Comparison of ENCODE assay signal across 1 cellular context in genomic region chr19:35628565-35629331, GRCh38.
TF ChIP-seq lines count a peak whose summit lies in the region.

Gene RBM42, plus strand, starts transcription at chr19:35629036. Its CDS starts 118 bp downstream, at chr19:35629154.

TF ChIP-seq in K562, 482 proteins besides CTCF, POLR2A, EP300 and RAD21 (continued from another document and continues in another):
- TF ChIP-seq RNF219 (CRISPR knock-in tag; IDR thresholded peaks at IDR 0.05) (no peak), GTF2F1 (IDR thresholded peaks at IDR 0.05; ENCODE audit: low read depth, low read length) (no peak), ZNF75A (CRISPR knock-in tag; IDR thresholded peaks at IDR 0.05) (no peak), U2AF2 (optimal IDR thresholded peaks at IDR 0.05; ENCODE audit: low read depth, low read length) (no peak), BRD9 (IDR thresholded peaks at IDR 0.05; ENCODE audit: low read depth, partially characterized antibody) (no peak), SP1 (CRISPR knock-in tag; IDR thresholded peaks at IDR 0.05) (peak; percentile 98), BRD4 (IDR thresholded peaks at IDR 0.05) (peak; percentile 55; the same call in 1 of the 2 replicates), GTF2E2 (tag; IDR thresholded peaks at IDR 0.05) (0 out of 2 replicates have a peak, but pooled peaks have one; percentile 26), MLX (CRISPR knock-in tag; conservative IDR thresholded peaks at IDR 0.05) (no peak), POLR2B (IDR thresholded peaks at IDR 0.05; ENCODE audit: low read depth, partially characterized antibody) (peak; percentile 62), ZNF395 (CRISPR knock-in tag; IDR thresholded peaks at IDR 0.05) (peak; percentile 78; the same call in 1 of the 2 replicates), HDAC2 (IDR thresholded peaks at IDR 0.05) (peak; percentile 93), PTBP1 (IDR thresholded peaks at IDR 0.05; ENCODE audit: low read depth, low read length) (no peak), KLF1 (tag; IDR thresholded peaks at IDR 0.05) (peak; percentile 72; the same call in 1 of the 2 replicates), TCF7 (IDR thresholded peaks at IDR 0.05; ENCODE audit: borderline replicate concordance) (0 out of 2 replicates have a peak, but pooled peaks have one; percentile 71), SPI1 (IDR thresholded peaks at IDR 0.05; ENCODE audit: borderline replicate concordance, low read depth, low read length) (no peak), ZNF3 (CRISPR knock-in tag; IDR thresholded peaks at IDR 0.05) (no peak), ZNF184 (CRISPR knock-in tag; IDR thresholded peaks at IDR 0.05) (no peak), CCNT2 (IDR thresholded peaks at IDR 0.05; ENCODE audit: borderline replicate concordance, extremely low read depth, insufficient read length, low read depth, low read length) (no peak), ELF2 (CRISPR knock-in tag; IDR thresholded peaks at IDR 0.05) (peak; percentile 82; the same call in 1 of the 2 replicates), ZBED1 (IDR thresholded peaks at IDR 0.05) (0 out of 2 replicates have a peak, but pooled peaks have one; percentile 19), NR1H2 (CRISPR knock-in tag; IDR thresholded peaks at IDR 0.05) (no peak), MAZ (CRISPR knock-in tag; conservative IDR thresholded peaks at IDR 0.05 in 1 of 2, IDR thresholded peaks at IDR 0.05 in 1 of 2) (peak; percentile 47 to 76), MAFK (IDR thresholded peaks at IDR 0.05; ENCODE audit: low read length) (no peak), SRSF1 (IDR thresholded peaks at IDR 0.05; ENCODE audit: low read depth, low read length) (no peak), NCOA1 (IDR thresholded peaks at IDR 0.05; ENCODE audit: low read depth) (no peak), RBM14 (IDR thresholded peaks at IDR 0.05; ENCODE audit: borderline replicate concordance, insufficient read depth, low read depth, low read length) (no peak), ZEB2 (IDR thresholded peaks at IDR 0.05) (no peak), CC2D1A (IDR thresholded peaks at IDR 0.05) (peak; percentile 94), HNRNPH1 (optimal IDR thresholded peaks at IDR 0.05; ENCODE audit: low read depth, low read length) (no peak), MEIS2 (IDR thresholded peaks at IDR 0.05; ENCODE audit: partially characterized antibody) (no peak), PKNOX1 (IDR thresholded peaks at IDR 0.05) (peak; percentile 83), ZNF133 (CRISPR knock-in tag; IDR thresholded peaks at IDR 0.05) (no peak), BCOR (IDR thresholded peaks at IDR 0.05) (no peak), BHLHE40 (IDR thresholded peaks at IDR 0.05; ENCODE audit: low read length) (no peak), SMAD2 (IDR thresholded peaks at IDR 0.05; ENCODE audit: low read depth, low read length) (no peak), NCOR1 (IDR thresholded peaks at IDR 0.05) (peak; percentile 24; the same call in 1 of the 2 replicates), JUN (IDR thresholded peaks at IDR 0.05; ENCODE audit: borderline replicate concordance, low read depth, low read length) (peak; percentile 99), JUN (CRISPR knock-in tag; IDR thresholded peaks at IDR 0.05; ENCODE audit: borderline replicate concordance) (no peak), ETS2 (tag; IDR thresholded peaks at IDR 0.05; ENCODE audit: borderline replicate concordance, poor library complexity, severe bottlenecking) (peak; percentile 19), RB1 (IDR thresholded peaks at IDR 0.05; ENCODE audit: low read depth) (peak; percentile 49), ZNF780A (CRISPR knock-in tag; IDR thresholded peaks at IDR 0.05) (no peak), ZKSCAN3 (CRISPR knock-in tag; IDR thresholded peaks at IDR 0.05) (no peak), ZNF23 (CRISPR knock-in tag; IDR thresholded peaks at IDR 0.05) (no peak), GTF2A2 (tag; IDR thresholded peaks at IDR 0.05) (no peak), NR4A1 (CRISPR knock-in tag; IDR thresholded peaks at IDR 0.05) (no peak), NR4A1 (tag; IDR thresholded peaks at IDR 0.05) (no peak), KLF16 (IDR thresholded peaks at IDR 0.05) (no peak), JUND (IDR thresholded peaks at IDR 0.05; ENCODE audit: borderline replicate concordance, low read depth, low read length) (peak; percentile 98), JUND (tag; IDR thresholded peaks at IDR 0.05; ENCODE audit: borderline replicate concordance, low read depth, low read length) (peak; percentile 94; the same call in 2 of the 3 replicates), U2AF1 (optimal IDR thresholded peaks at IDR 0.05; ENCODE audit: low read depth, low read length) (no peak), ZKSCAN1 (IDR thresholded peaks at IDR 0.05; ENCODE audit: low read depth, low read length) (0 out of 2 replicates have a peak, but pooled peaks have one; percentile 70), ZNF165 (CRISPR knock-in tag; IDR thresholded peaks at IDR 0.05; ENCODE audit: borderline replicate concordance) (no peak), TCF3 (CRISPR knock-in tag; IDR thresholded peaks at IDR 0.05) (no peak), ELF1 (tag; IDR thresholded peaks at IDR 0.05) (peak; percentile 68), NR0B1 (IDR thresholded peaks at IDR 0.05; ENCODE audit: partially characterized antibody) (no peak), GABPA (tag; conservative IDR thresholded peaks at IDR 0.05; ENCODE audit: low read depth) (peak; percentile 78), SIRT6 (IDR thresholded peaks at IDR 0.05; ENCODE audit: low read depth, low read length) (no peak), NCOA4 (IDR thresholded peaks at IDR 0.05; ENCODE audit: partially characterized antibody) (no peak), ETV5 (CRISPR knock-in tag; IDR thresholded peaks at IDR 0.05; ENCODE audit: low read depth) (peak; percentile 74; the same call in 1 of the 2 replicates), ZFX (CRISPR knock-in tag; IDR thresholded peaks at IDR 0.05) (peak; percentile 96), SLC30A9 (CRISPR knock-in tag; IDR thresholded peaks at IDR 0.05) (no peak)
- TF ChIP-seq, protein P1, sequence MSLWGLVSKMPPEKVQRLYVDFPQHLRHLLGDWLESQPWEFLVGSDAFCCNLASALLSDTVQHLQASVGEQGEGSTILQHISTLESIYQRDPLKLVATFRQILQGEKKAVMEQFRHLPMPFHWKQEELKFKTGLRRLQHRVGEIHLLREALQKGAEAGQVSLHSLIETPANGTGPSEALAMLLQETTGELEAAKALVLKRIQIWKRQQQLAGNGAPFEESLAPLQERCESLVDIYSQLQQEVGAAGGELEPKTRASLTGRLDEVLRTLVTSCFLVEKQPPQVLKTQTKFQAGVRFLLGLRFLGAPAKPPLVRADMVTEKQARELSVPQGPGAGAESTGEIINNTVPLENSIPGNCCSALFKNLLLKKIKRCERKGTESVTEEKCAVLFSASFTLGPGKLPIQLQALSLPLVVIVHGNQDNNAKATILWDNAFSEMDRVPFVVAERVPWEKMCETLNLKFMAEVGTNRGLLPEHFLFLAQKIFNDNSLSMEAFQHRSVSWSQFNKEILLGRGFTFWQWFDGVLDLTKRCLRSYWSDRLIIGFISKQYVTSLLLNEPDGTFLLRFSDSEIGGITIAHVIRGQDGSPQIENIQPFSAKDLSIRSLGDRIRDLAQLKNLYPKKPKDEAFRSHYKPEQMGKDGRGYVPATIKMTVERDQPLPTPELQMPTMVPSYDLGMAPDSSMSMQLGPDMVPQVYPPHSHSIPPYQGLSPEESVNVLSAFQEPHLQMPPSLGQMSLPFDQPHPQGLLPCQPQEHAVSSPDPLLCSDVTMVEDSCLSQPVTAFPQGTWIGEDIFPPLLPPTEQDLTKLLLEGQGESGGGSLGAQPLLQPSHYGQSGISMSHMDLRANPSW (CRISPR knock-in tag; IDR thresholded peaks at IDR 0.05): no peak
- TF ChIP-seq, protein P2, sequence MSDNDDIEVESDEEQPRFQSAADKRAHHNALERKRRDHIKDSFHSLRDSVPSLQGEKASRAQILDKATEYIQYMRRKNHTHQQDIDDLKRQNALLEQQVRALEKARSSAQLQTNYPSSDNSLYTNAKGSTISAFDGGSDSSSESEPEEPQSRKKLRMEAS (CRISPR knock-in tag; IDR thresholded peaks at IDR 0.05): peak; percentile 16; the same call in 1 of the 2 replicates
- TF ChIP-seq, protein P3, sequence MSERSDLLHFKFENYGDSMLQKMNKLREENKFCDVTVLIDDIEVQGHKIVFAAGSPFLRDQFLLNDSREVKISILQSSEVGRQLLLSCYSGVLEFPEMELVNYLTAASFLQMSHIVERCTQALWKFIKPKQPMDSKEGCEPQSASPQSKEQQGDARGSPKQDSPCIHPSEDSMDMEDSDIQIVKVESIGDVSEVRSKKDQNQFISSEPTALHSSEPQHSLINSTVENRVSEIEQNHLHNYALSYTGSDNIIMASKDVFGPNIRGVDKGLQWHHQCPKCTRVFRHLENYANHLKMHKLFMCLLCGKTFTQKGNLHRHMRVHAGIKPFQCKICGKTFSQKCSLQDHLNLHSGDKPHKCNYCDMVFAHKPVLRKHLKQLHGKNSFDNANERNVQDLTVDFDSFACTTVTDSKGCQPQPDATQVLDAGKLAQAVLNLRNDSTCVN (CRISPR knock-in tag; IDR thresholded peaks at IDR 0.05): no peak
- TF ChIP-seq, protein P4, sequence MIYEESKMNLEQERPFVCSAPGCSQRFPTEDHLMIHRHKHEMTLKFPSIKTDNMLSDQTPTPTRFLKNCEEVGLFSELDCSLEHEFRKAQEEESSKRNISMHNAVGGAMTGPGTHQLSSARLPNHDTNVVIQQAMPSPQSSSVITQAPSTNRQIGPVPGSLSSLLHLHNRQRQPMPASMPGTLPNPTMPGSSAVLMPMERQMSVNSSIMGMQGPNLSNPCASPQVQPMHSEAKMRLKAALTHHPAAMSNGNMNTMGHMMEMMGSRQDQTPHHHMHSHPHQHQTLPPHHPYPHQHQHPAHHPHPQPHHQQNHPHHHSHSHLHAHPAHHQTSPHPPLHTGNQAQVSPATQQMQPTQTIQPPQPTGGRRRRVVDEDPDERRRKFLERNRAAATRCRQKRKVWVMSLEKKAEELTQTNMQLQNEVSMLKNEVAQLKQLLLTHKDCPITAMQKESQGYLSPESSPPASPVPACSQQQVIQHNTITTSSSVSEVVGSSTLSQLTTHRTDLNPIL (CRISPR knock-in tag; IDR thresholded peaks at IDR 0.05): peak; percentile 72; the same call in 1 of the 2 replicates
